In the genomic region with DNA sequence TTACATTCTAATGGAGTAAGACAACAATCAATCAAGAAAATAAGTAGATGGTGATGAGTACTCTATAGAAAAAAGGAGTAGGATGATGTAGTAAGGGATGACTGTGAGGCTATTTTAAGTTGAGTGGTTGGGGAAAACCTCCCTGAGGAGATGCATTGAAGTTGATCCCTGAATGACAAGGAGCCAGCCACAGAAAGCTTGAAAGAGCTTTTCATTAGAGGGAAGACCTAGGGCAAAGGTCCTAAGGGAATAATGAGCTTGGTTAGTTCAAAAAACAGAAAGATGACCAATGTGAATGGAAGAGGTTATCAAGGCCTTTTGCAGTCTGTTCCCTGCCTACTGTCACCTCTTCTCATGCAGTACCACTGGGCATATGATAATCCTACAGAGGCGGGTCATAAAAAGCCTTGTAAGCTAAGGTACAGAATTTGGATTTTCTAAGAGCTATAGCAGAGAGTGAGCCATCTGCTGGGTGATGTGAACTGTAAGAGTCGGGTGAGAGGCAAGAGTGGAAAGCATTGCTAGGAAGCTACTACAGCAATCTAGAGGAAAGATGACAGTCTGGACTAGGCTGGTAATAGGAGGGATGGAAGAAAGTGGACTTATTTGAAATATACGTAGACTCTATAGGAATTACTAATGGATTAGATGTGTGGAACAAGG, we compare ENCODE assay signal across 13 cellular contexts. TPM values are rescaled to one million over a fixed set of nuclear protein-coding genes. Genes with fewer than 3 reads are reported as not detected.
A peak's percentile ranks its signal among the peaks of the same experiment; 100 is the strongest.
DNase-seq lines count a peak whose midpoint lies in the region; ATAC-seq and TF ChIP-seq lines count a peak whose summit lies in the region.
"Had no signal": no experiment of that assay in that cellular context is flagged by ENCODE, and none has a peak within 500 bp of the region (broad histone marks: within the 10 kb centered on the region; RNA-seq: fewer than 3 reads in every experiment).

No MANE protein-coding gene starts in this region.

- H3K4me1 ChIP-seq in OCI-LY7 (ENCODE audit: insufficient read depth, low read length, poor library complexity, severe bottlenecking) (peaks cover 17% of the 10 kb centered on the region), subcutaneous abdominal adipose tissue (ENCODE audit: control insufficient read depth in 5 of 5, insufficient read depth in 5 of 5, low read length in 5 of 5) (peaks cover 4 to 82% (median 74%) of the 10 kb centered on the region in 5 donors)

- BruUV-seq in OCI-LY7 (replicated peaks; lab: Mats Ljungman, UMichigan) = no TSS peak

- H3K4me3 ChIP-seq in OCI-LY7 (ENCODE audit: low read depth, low read length, poor library complexity, severe bottlenecking) (no peak overlapping the region), epithelial cell of proximal tubule (ENCODE audit: low read depth, low read length) (no peak overlapping the region), subcutaneous abdominal adipose tissue (ENCODE audit: low read depth in 1 of 5, low read length in 5 of 5) (peak overlapping the region; percentile 15 to 97 (median 97))

- H3K36me3 Mint-ChIP-seq in T-helper 2 cell treated with Interferon-gamma antibody and Interleukin-4, amounts not matched to agents 5 μg/mL and 100 μg/mL, for 36 hours (ENCODE audit: low read depth) = peaks cover 54% of the 10 kb centered on the region

- peaks cover 23% of the 10 kb centered on the region for H3K79me2 ChIP-seq in OCI-LY7 (ENCODE audit: insufficient read depth, low read depth, low read length)

- H3K9me3 ChIP-seq in OCI-LY7 (ENCODE audit: low read length) = no peaks in the 10 kb centered on the region
- no peaks in the 10 kb centered on the region for H3K9me3 ChIP-seq in subcutaneous abdominal adipose tissue (ENCODE audit: control insufficient read depth in 5 of 5, low read length in 5 of 5)

- no peaks in the 10 kb centered on the region for H3K27me3 ChIP-seq in subcutaneous abdominal adipose tissue (ENCODE audit: control insufficient read depth in 5 of 5, insufficient read depth in 4 of 5, low read length in 5 of 5)

- peaks cover 11% of the 10 kb centered on the region; the same call in 1 of the 2 replicates for H4K20me1 ChIP-seq in OCI-LY7 (ENCODE audit: insufficient read depth, low read length)

- H3K4me2 ChIP-seq in OCI-LY7 (ENCODE audit: low read length) = no peak overlapping the region

- peaks cover 25% of the 10 kb centered on the region for H3K4me1 Mint-ChIP-seq in T-helper 2 cell treated with Interferon-gamma antibody and Interleukin-4, amounts not matched to agents 5 μg/mL and 100 μg/mL, for 36 hours (ENCODE audit: low read depth)

- H3K9ac ChIP-seq in subcutaneous abdominal adipose tissue (ENCODE audit: low read length in 5 of 5) = peak overlapping the region in 3 of 5 donors; percentile 94 to 98 (median 95)

- CTCF ChIA-PET in OCI-LY7 (lab: Charles Lee; ENCODE audit: unreplicated experiment) = interaction anchor here (1.3 to 2.8 kb wide), 2 partner anchors 14 to 159 kb away, joined by 4 to 9 read pairs; no protein-coding TSS in a partner anchor

- DNase-seq in T-helper 2 cell treated with Interferon-gamma antibody and Interleukin-4, amounts not matched to agents 5 μg/mL and 100 μg/mL, for 36 hours (ENCODE audit: low spot score) = no peak
- DNase-seq in T-helper 2 cell (no peak), OCI-LY7 (ENCODE audit: low spot score) (no peak), epithelial cell of proximal tubule (ENCODE audit: low read depth) (no peak), H4 (ENCODE audit: low spot score) (no peak), NOMO-1 treated with dmso at 0.1 percent for 144 hours (lab: John Stamatoyannopoulos, UW; ENCODE audit: unreplicated experiment) (no peak)
- DNase-seq: activated naive CD8-positive, alpha-beta T cell treated with anti-CD3 and anti-CD28 coated beads, Interleukin-2, amount 10 ng/mL, durations not matched to agents 7 days and 5 days; endodermal cell; NCI-H1930; stimulated activated naive CD8-positive, alpha-beta T cell treated with anti-CD3 and anti-CD28 coated beads, Interleukin-15, amount 100 ng/mL, for 72 hours had no signal

- H3K27ac ChIP-seq in OCI-LY7 (ENCODE audit: low read depth, low read length, poor library complexity, severe bottlenecking) = no peak overlapping the region
- H3K27ac ChIP-seq in subcutaneous abdominal adipose tissue (ENCODE audit: low read depth, low read length) = peak overlapping the region; percentile 98

- no peak overlapping the region for H3K27ac Mint-ChIP-seq in T-helper 2 cell treated with Interferon-gamma antibody and Interleukin-4, amounts not matched to agents 5 μg/mL and 100 μg/mL, for 36 hours
- H3K27ac Mint-ChIP-seq: activated naive CD8-positive, alpha-beta T cell treated with anti-CD3 and anti-CD28 coated beads, Interleukin-2, amount 10 ng/mL, durations not matched to agents 7 days and 5 days; endodermal cell had no signal

- POLR2A ChIA-PET in OCI-LY7 (lab: Charles Lee) = interaction anchor here (0.5 to 1.5 kb wide), 6 partner anchors 13 to 1994 kb away, joined by 3 to 8 read pairs (median 3); no protein-coding TSS in a partner anchor

- H2AFZ ChIP-seq in OCI-LY7 (ENCODE audit: low read length) = no peak overlapping the region

- ATAC-seq in esophagus mucosa = no peak
- ATAC-seq: Right ventricle myocardium inferior; stimulated activated naive CD8-positive, alpha-beta T cell treated with anti-CD3 and anti-CD28 coated beads, Interleukin-15, amount 100 ng/mL, for 72 hours had no signal

- peak; percentile 57; the same call in 1 of the 2 replicates for TF ChIP-seq CTCF in OCI-LY7 (conservative IDR thresholded peaks at IDR 0.05; ENCODE audit: low read length)
- TF ChIP-seq CTCF in epithelial cell of proximal tubule (conservative IDR thresholded peaks at IDR 0.05; ENCODE audit: low read depth, low read length) = peak; percentile 33

- no peaks in the 10 kb centered on the region for H3K9me2 ChIP-seq in OCI-LY7 (ENCODE audit: insufficient read depth, low read length)

- H3K9me3 Mint-ChIP-seq in T-helper 2 cell treated with Interferon-gamma antibody and Interleukin-4, amounts not matched to agents 5 μg/mL and 100 μg/mL, for 36 hours = no peaks in the 10 kb centered on the region
- H3K9me3 Mint-ChIP-seq: activated naive CD8-positive, alpha-beta T cell treated with anti-CD3 and anti-CD28 coated beads, Interleukin-2, amount 10 ng/mL, durations not matched to agents 7 days and 5 days; endodermal cell; stimulated activated naive CD8-positive, alpha-beta T cell treated with anti-CD3 and anti-CD28 coated beads, Interleukin-15, amount 100 ng/mL, for 72 hours had no signal

- intact Hi-C loops in OCI-LY7 (cut with micrococcal nuclease; ENCODE audit: unreplicated experiment) = no loop called here

- peaks cover 67% of the 10 kb centered on the region for H3K36me3 ChIP-seq in OCI-LY7 (ENCODE audit: insufficient read depth, low read length)
- H3K36me3 ChIP-seq in subcutaneous abdominal adipose tissue (ENCODE audit: control insufficient read depth in 5 of 5, insufficient read depth in 5 of 5, low read length in 5 of 5) = peaks cover 34 to 64% (median 44%) of the 10 kb centered on the region in 5 donors

- peak overlapping the region; percentile 1 for H3K4me3 Mint-ChIP-seq in T-helper 2 cell treated with Interferon-gamma antibody and Interleukin-4, amounts not matched to agents 5 μg/mL and 100 μg/mL, for 36 hours
- H3K4me3 Mint-ChIP-seq: activated naive CD8-positive, alpha-beta T cell treated with anti-CD3 and anti-CD28 coated beads, Interleukin-2, amount 10 ng/mL, durations not matched to agents 7 days and 5 days; endodermal cell; stimulated activated naive CD8-positive, alpha-beta T cell treated with anti-CD3 and anti-CD28 coated beads, Interleukin-15, amount 100 ng/mL, for 72 hours had no signal

- no peaks in the 10 kb centered on the region for H3K27me3 Mint-ChIP-seq in T-helper 2 cell treated with Interferon-gamma antibody and Interleukin-4, amounts not matched to agents 5 μg/mL and 100 μg/mL, for 36 hours (ENCODE audit: low read depth)
- H3K27me3 Mint-ChIP-seq: activated naive CD8-positive, alpha-beta T cell treated with anti-CD3 and anti-CD28 coated beads, Interleukin-2, amount 10 ng/mL, durations not matched to agents 7 days and 5 days; stimulated activated naive CD8-positive, alpha-beta T cell treated with anti-CD3 and anti-CD28 coated beads, Interleukin-15, amount 100 ng/mL, for 72 hours had no signal

RNA-seq across cellular contexts. Expression of a gene that starts 3.1 kb away (rescaled TPM):
- 30.2 and 50.6 TPM in 2 replicates for total RNA-seq in OCI-LY7 (2014; rRNA removed; shearing (Covaris generic))
- total RNA-seq in OCI-LY7 (2022) (81.5 and 84.2 TPM in 2 replicates), epithelial cell of proximal tubule (41.1 and 46.1 TPM in 2 replicates), esophagus mucosa (28.7 TPM)
- 29.3 and 42.4 TPM in 2 replicates for total RNA-seq in H4 (2014; rRNA removed; shearing (Covaris generic))

Comparison
In these comparisons a context has a peak if more than half of its experiments do, and no peak if none do; other contexts are left out.
1. H3K4me3 ChIP-seq: peak in subcutaneous abdominal adipose tissue (5 of 5); none in OCI-LY7 (single experiment) and epithelial cell of proximal tubule (single experiment).